ENCODE assay signal across 15 cellular contexts in the genomic region with DNA sequence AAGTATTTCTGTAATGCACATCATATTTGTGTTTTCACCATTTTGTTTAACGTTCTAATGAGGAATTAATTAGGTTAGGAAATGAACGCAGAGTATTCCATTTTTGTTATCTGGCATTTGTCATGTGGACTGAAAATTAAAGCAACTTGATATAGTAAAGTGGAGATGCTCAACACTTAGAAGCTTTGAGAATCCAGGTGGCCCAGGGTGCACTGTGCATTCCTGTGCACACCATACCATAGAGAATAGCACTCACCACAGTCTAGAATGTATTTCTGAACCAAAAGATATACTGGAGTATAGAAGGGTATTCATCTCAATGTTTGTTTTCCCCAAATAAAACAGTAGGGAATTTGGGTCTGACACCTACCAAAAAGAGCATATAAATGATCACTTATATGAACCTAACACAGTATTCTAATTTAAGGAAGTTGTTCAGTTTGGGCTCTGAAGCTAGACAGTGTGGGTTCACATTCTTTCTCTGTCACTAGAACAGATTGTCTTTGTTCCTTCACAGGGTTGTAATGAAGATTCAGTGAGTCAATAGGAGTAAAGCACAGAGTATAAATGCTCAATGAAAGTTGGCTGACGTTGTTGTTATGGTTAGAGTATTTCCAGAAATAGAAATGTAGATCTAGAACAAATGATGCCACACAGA.
DNase-seq lines count a peak whose midpoint lies in the region; TF ChIP-seq lines count a peak whose summit lies in the region.
"Had no signal": no experiment of that assay in that cellular context is flagged by ENCODE, and none has a peak within 500 bp of the region (broad histone marks: within the 10 kb centered on the region; RNA-seq: fewer than 3 reads in every experiment).

No MANE protein-coding gene starts in this region.

- H3K4me1 ChIP-seq in breast epithelium: peaks cover 0 to 14% of the 10 kb centered on the region in 2 donors

- DNase-seq in breast epithelium (ENCODE audit: low spot score in 2 of 2): no peak
- no peak for DNase-seq in MCF 10A (ENCODE audit: unreplicated experiment)
- DNase-seq in foreskin melanocyte: peak; percentile 96
- no peak for DNase-seq in neural crest cell (ENCODE audit: low read depth, low spot score)
- DNase-seq in stimulated activated CD4-positive, alpha-beta T cell treated with anti-CD3 and anti-CD28 coated beads, Interleukin-15, amount 100 ng/mL, for 24 hours: no peak
- DNase-seq in H7: no peak
- no peak for DNase-seq in OCI-M2 (lab: John Stamatoyannopoulos, UW; ENCODE audit: unreplicated experiment)
- DNase-seq in NCI-H446 treated with DMSO at 0.1 percent for 48 hours (lab: John Stamatoyannopoulos, UW): no peak
- DNase-seq: activated CD8-positive, alpha-beta memory T cell treated with anti-CD3 and anti-CD28 coated beads, Interleukin-2, amount 50 U/mL, for 4 hours; cortex of kidney; NCI-H2171 treated with DMSO at 0.1 percent for 48 hours; stimulated activated CD4-positive, alpha-beta T cell treated with anti-CD3 and anti-CD28 coated beads, Interleukin-12 subunit alpha, Interleukin-12 subunit beta, amount 100 ng/mL, for 4 hours; stimulated activated naive CD8-positive, alpha-beta T cell treated with anti-CD3 and anti-CD28 coated beads, Interleukin-15, Interleukin-2, amounts not matched to agents 100 U/mL and 50 U/mL, for 24 hours had no signal

- peak overlapping the region; percentile 79 to 81 for H3K27ac ChIP-seq in breast epithelium

- H3K27ac Mint-ChIP-seq in MCF 10A (ENCODE audit: low read depth, unreplicated experiment) (no peak overlapping the region), neural crest cell (ENCODE audit: unreplicated experiment) (peak overlapping the region; percentile 58)
- H3K27ac Mint-ChIP-seq: IgD-negative memory B cell; T-helper 1 cell treated with Interleukin-12 subunit alpha and Interleukin-12 subunit beta and Interleukin-4 antibody, amounts not matched to agents 30 μg/mL and 1 μg/mL, for 36 hours had no signal

- no peaks in the 10 kb centered on the region for H3K36me3 ChIP-seq in breast epithelium
- peaks cover 6% of the 10 kb centered on the region for H3K36me3 ChIP-seq in H7 (replicated peaks; ENCODE audit: control insufficient read depth, insufficient read depth, low read length)

- H3K4me3 Mint-ChIP-seq in MCF 10A (ENCODE audit: unreplicated experiment): no peak overlapping the region
- no peak overlapping the region for H3K4me3 Mint-ChIP-seq in neural crest cell
- H3K4me3 Mint-ChIP-seq: IgD-negative memory B cell; T-helper 1 cell treated with Interleukin-12 subunit alpha and Interleukin-12 subunit beta and Interleukin-4 antibody, amounts not matched to agents 30 μg/mL and 1 μg/mL, for 36 hours had no signal

- H3K4me1 Mint-ChIP-seq in MCF 10A (ENCODE audit: insufficient read depth, unreplicated experiment) (peaks cover 27% of the 10 kb centered on the region), neural crest cell (peaks cover 28% of the 10 kb centered on the region)
- H3K4me1 Mint-ChIP-seq: IgD-negative memory B cell had no signal

- H3K9me3 ChIP-seq in breast epithelium: no peaks in the 10 kb centered on the region

- H3K9me3 Mint-ChIP-seq in MCF 10A (ENCODE audit: unreplicated experiment): no peaks in the 10 kb centered on the region
- no peaks in the 10 kb centered on the region for H3K9me3 Mint-ChIP-seq in neural crest cell
- H3K9me3 Mint-ChIP-seq: IgD-negative memory B cell; T-helper 1 cell treated with Interleukin-12 subunit alpha and Interleukin-12 subunit beta and Interleukin-4 antibody, amounts not matched to agents 30 μg/mL and 1 μg/mL, for 36 hours had no signal

- TF ChIP-seq CTCF in breast epithelium (IDR thresholded peaks at IDR 0.05) (no peak), MCF 10A (IDR thresholded peaks at IDR 0.05; ENCODE audit: unreplicated experiment) (no peak), neural crest cell (conservative IDR thresholded peaks at IDR 0.05) (no peak)

- CTCF ChIA-PET in MCF 10A (lab: Yijun Ruan, JAX): interaction anchor here (0.8 kb wide), 1 partner anchor 36 kb away, joined by 3 read pairs; no protein-coding TSS in a partner anchor

- H3K4me3 ChIP-seq in breast epithelium (peak overlapping the region in 1 of 3 donors; percentile 23), H7 (ENCODE audit: insufficient read depth, low read depth, low read length) (no peak overlapping the region)

- H3K27me3 Mint-ChIP-seq in MCF 10A (ENCODE audit: insufficient read depth, unreplicated experiment): no peaks in the 10 kb centered on the region
- no peaks in the 10 kb centered on the region for H3K27me3 Mint-ChIP-seq in neural crest cell (ENCODE audit: low read depth)
- H3K27me3 Mint-ChIP-seq: IgD-negative memory B cell had no signal

- POLR2A ChIA-PET in MCF 10A (lab: Yijun Ruan, JAX): interaction anchor here (0.6 to 1.5 kb wide), 2 partner anchors 21 to 23 kb away, joined by 3 to 4 read pairs; no protein-coding TSS in a partner anchor

- H3K27me3 ChIP-seq in breast epithelium (no peaks in the 10 kb centered on the region), H7 (ENCODE audit: control insufficient read depth, insufficient read depth, low read length) (no peaks in the 10 kb centered on the region)

- intact Hi-C loops in breast epithelium (cut with DNase I; ENCODE audit: low total_unique reads) (no loop called here), MCF 10A (cut with micrococcal nuclease) (no loop called here)

- H3K36me3 Mint-ChIP-seq in MCF 10A (ENCODE audit: insufficient read depth, unreplicated experiment): peaks cover 68% of the 10 kb centered on the region
- H3K36me3 Mint-ChIP-seq in neural crest cell (ENCODE audit: low read depth): peaks cover 22% of the 10 kb centered on the region
- H3K36me3 Mint-ChIP-seq: IgD-negative memory B cell had no signal

- BruUV-seq in MCF 10A (replicated peaks; lab: Mats Ljungman, UMichigan): no TSS peak

- no peak for TF ChIP-seq POLR2A in breast epithelium (IDR thresholded peaks at IDR 0.05)
